Comparison of ENCODE assay signal across 22 cellular contexts in the genomic region with DNA sequence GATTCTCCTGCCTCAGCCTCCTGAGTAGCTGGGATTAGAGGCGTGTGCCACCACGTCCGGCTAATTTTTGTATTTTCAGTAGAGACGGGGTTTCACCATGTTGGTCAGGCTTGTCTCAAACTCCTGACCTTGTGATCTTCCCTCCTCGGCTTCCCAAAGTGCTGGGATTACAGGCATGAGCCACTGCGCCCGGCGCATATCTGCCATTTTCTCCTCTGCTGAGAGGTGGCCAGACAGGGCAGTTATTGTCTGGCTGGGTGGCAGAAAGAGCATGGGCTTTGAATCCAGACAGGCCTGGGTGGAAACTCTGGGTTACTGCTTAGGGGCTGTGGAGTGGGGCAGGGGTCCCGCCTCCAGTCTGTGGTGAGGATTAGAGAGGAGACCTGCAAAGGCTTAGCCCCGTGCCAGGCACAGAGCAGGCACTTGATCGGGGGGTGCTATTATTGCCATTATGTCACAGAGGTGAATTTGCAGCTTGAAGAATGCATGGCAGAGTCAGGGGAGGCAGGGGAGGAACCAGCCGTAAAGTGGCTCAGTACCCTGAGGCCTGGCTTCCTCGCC.
DNase-seq lines count a peak whose midpoint lies in the region; FAIRE-seq and TF ChIP-seq lines count a peak whose summit lies in the region.
"Had no signal": no experiment of that assay in that cellular context is flagged by ENCODE, and none has a peak within 500 bp of the region (broad histone marks: within the 10 kb centered on the region; RNA-seq: fewer than 3 reads in every experiment).

No MANE protein-coding gene starts in this region.

- FAIRE-seq in H54 (lab: Jason Lieb, UNC), result no peak
- FAIRE-seq: GM12892, GM18507, HepG2, RCC 7860 had no signal

- no peaks in the 10 kb centered on the region for H3K36me3 Mint-ChIP-seq in brain
- no peaks in the 10 kb centered on the region for H3K36me3 Mint-ChIP-seq in nephron (ENCODE audit: low read depth)
- no peaks in the 10 kb centered on the region for H3K36me3 Mint-ChIP-seq in activated naive CD4-positive, alpha-beta T cell treated with anti-CD3 and anti-CD28 coated beads for 36 hours (ENCODE audit: low read depth)

- intact Hi-C loops in activated naive CD4-positive, alpha-beta T cell treated with anti-CD3 and anti-CD28 coated beads for 36 hours (cut with micrococcal nuclease), result no loop called here

- H3K27me3 Mint-ChIP-seq in brain (no peaks in the 10 kb centered on the region), nephron (ENCODE audit: low read depth) (peaks cover 2% of the 10 kb centered on the region)
- no peaks in the 10 kb centered on the region for H3K27me3 Mint-ChIP-seq in activated naive CD4-positive, alpha-beta T cell treated with anti-CD3 and anti-CD28 coated beads for 36 hours (ENCODE audit: low read depth)

- H3K4me1 Mint-ChIP-seq in brain (peaks cover 44% of the 10 kb centered on the region), nephron (peaks cover 51% of the 10 kb centered on the region)
- H3K4me1 Mint-ChIP-seq in activated naive CD4-positive, alpha-beta T cell treated with anti-CD3 and anti-CD28 coated beads for 36 hours (ENCODE audit: low read depth), result peaks cover 37% of the 10 kb centered on the region

- TF ChIP-seq CTCF in brain (conservative IDR thresholded peaks at IDR 0.05) (no peak), nephron (IDR thresholded peaks at IDR 0.05; ENCODE audit: unreplicated experiment in 3 of 3) (no peak)

- H3K27me3 ChIP-seq in BLaER1, result no peaks in the 10 kb centered on the region

- H3K27ac Mint-ChIP-seq in brain, result peak overlapping the region in 4 of 5 experiments; percentile 12 to 56 (median 50)
- H3K27ac Mint-ChIP-seq in nephron, result peak overlapping the region in 2 of 3 experiments; percentile 58 to 76
- no peak overlapping the region for H3K27ac Mint-ChIP-seq in activated naive CD4-positive, alpha-beta T cell treated with anti-CD3 and anti-CD28 coated beads for 36 hours

- DNase-seq in DMS 273 (lab: John Stamatoyannopoulos, UW; ENCODE audit: unreplicated experiment) (peak; percentile 36), DMS 273 treated with DMSO at 0.1 percent for 48 hours (lab: John Stamatoyannopoulos, UW) (no peak), DMS53 treated with DMSO at 0.1 percent for 48 hours (lab: John Stamatoyannopoulos, UW; ENCODE audit: unreplicated experiment) (no peak), H54 (ENCODE audit: insufficient read length, low spot score) (no peak)
- DNase-seq in activated naive CD4-positive, alpha-beta T cell treated with anti-CD3 and anti-CD28 coated beads for 36 hours, result no peak
- DNase-seq: Calu3, DMS79, GOT3, KG1, NCI-H1694 treated with DMSO at 0.1 percent for 48 hours, NCI-H510A, NCI-H774, Right ventricle myocardium superior had no signal

- H3K27ac ChIP-seq in BLaER1, result no peak overlapping the region
- H3K27ac ChIP-seq: 22Rv1 had no signal

- no peak for TF ChIP-seq POLR2A in H54 (IDR thresholded peaks at IDR 0.05; ENCODE audit: low read depth, low read length)

- no peaks in the 10 kb centered on the region for H4K20me1 ChIP-seq in BLaER1

- H3K9me3 ChIP-seq in BLaER1, result no peaks in the 10 kb centered on the region

- peaks cover 19% of the 10 kb centered on the region for H3K4me1 ChIP-seq in BLaER1

- no peak overlapping the region for H3K9ac ChIP-seq in BLaER1

- CTCF ChIA-PET in activated naive CD4-positive, alpha-beta T cell treated with anti-CD3 and anti-CD28 coated beads for 36 hours (lab: Charles Lee), result interaction anchor here (0.9 kb wide), 1 partner anchor 71 kb away, joined by 3 read pairs; no protein-coding TSS in a partner anchor

- H3K4me2 ChIP-seq in BLaER1, result peak overlapping the region; percentile 26

- H3K4me3 ChIP-seq in BLaER1, result no peak overlapping the region

- H3K9me3 Mint-ChIP-seq in brain (no peaks in the 10 kb centered on the region), nephron (no peaks in the 10 kb centered on the region)
- H3K9me3 Mint-ChIP-seq in activated naive CD4-positive, alpha-beta T cell treated with anti-CD3 and anti-CD28 coated beads for 36 hours, result no peaks in the 10 kb centered on the region
- H3K9me3 Mint-ChIP-seq: CD4-positive, CD25-positive, alpha-beta regulatory T cell had no signal

- H3K4me3 Mint-ChIP-seq in brain, result no peak overlapping the region
- no peak overlapping the region for H3K4me3 Mint-ChIP-seq in nephron
- H3K4me3 Mint-ChIP-seq in activated naive CD4-positive, alpha-beta T cell treated with anti-CD3 and anti-CD28 coated beads for 36 hours, result no peak overlapping the region
- H3K4me3 Mint-ChIP-seq: CD4-positive, CD25-positive, alpha-beta regulatory T cell had no signal

- no peaks in the 10 kb centered on the region for H3K36me3 ChIP-seq in BLaER1
